Comparison of ENCODE assay signal across 8 cellular contexts in the genomic region with DNA sequence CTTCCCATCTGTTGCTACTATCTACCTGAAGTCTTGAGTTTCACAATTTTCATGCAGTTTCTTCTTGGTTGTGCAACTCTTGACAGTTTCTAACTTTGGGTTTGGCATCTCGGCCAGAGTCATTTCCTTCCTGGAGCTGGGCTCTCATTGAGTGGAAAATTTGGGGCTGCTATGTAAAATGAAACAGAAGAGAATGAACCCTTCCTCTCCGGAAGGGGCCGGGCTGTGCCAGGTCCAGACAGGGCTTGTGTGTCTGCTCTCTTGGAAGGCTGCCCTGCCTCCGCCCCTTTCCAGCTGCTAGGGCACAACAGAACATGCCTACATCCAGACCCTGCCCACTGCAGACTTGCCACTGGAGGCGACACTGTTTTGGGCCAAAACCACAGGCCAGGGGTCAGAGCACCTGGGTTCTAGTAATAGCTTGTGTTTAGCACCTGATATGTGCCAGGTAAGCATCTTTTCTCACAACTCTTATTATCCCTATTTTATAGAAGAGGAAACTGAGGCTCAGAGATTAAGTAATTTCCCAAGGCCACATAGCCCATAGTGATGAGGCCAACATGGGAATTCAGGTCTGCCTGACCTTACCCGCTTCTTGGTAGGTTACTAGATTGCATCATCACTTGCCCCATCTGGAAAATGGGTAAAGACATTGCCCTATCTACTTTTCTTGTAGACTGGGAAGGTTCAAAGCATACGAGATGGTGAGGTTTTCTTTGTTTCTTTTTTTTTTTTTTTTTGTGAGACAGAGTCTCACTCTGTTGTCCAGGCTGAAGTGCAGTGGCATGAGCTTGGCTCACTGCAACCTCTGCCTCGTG. TPM values are rescaled to one million over a fixed set of nuclear protein-coding genes. Genes with fewer than 3 reads are reported as not detected.
DNase-seq lines count a peak whose midpoint lies in the region; ATAC-seq, FAIRE-seq and TF ChIP-seq lines count a peak whose summit lies in the region.

No MANE protein-coding gene starts in this region.

- H3K4me3 ChIP-seq in A549 (no peak overlapping the region), fibroblast of mammary gland (ENCODE audit: control insufficient read depth, low read depth, low read length) (no peak overlapping the region), ovary (no peak overlapping the region)

- peak overlapping the region; percentile 52 for H3K4me2 ChIP-seq in A549

- peaks cover 60% of the 10 kb centered on the region for H3K4me1 ChIP-seq in A549
- H3K4me1 ChIP-seq in ovary (ENCODE audit: insufficient read depth): peaks cover 12% of the 10 kb centered on the region

- FAIRE-seq in A549 (lab: Jason Lieb, UNC): no peak

- no peaks in the 10 kb centered on the region for H3K36me3 ChIP-seq in ovary

- TF ChIP-seq POLR2A in A549 (IDR thresholded peaks at IDR 0.05; ENCODE audit: low read length) (no peak), ovary (IDR thresholded peaks at IDR 0.05) (no peak)

- DNase-seq in A549 (ENCODE audit: low read depth in 1 of 2, low spot score in 1 of 2): peak; percentile 36 to 44
- DNase-seq in Kasumi-1 (lab: John Stamatoyannopoulos, UW): peak; percentile 96 to 98
- DNase-seq in activated CD4-positive, alpha-beta T cell treated with anti-CD3 and anti-CD28 coated beads, Interleukin-2, amount 50 U/mL, for 1 hour: peak; percentile 47
- peak; percentile 58 for DNase-seq in fibroblast of mammary gland (ENCODE audit: low read depth)
- peak in 4 of 5 donors; percentile 35 to 65 (median 58) for DNase-seq in ovary
- DNase-seq in NCI-H524 treated with DMSO at 0.1 percent for 48 hours (lab: John Stamatoyannopoulos, UW): no peak

- 54% methylated on average over 8 of the region's 8 CpGs for WGBS in A549 (ENCODE audit: missing lambda C conversion rate)
- 76 to 80% (median 79%) methylated on average over 8 of the region's 8 CpGs for WGBS in ovary, 3 donors

- H3K27me3 ChIP-seq in ovary: no peaks in the 10 kb centered on the region

- TF ChIP-seq RAD21 in A549 (conservative IDR thresholded peaks at IDR 0.05 in 1 of 2, IDR thresholded peaks at IDR 0.05 in 1 of 2): no peak

- TF ChIP-seq EP300 in A549 (IDR thresholded peaks at IDR 0.05) (no peak), ovary (IDR thresholded peaks at IDR 0.05) (peak; percentile 45)

- CTCF ChIA-PET in A549 (lab: Yijun Ruan, JAX): interaction anchor here (0.6 to 3.9 kb wide), 8 partner anchors 11 to 74 kb away, joined by 3 to 24 read pairs (median 7); a partner anchor contains a TSS

- H3K27ac ChIP-seq in A549 (peak overlapping the region; percentile 60 to 88), ovary (no peak overlapping the region)

- ATAC-seq in A549: peak in 1 of 2 experiments; percentile 8; a peak in 1 of 6 replicates
- no peak for ATAC-seq in GM19452 (IDR thresholded peaks at IDR 0.05; ENCODE audit: unreplicated experiment)
- ATAC-seq in GM18873 (IDR thresholded peaks at IDR 0.05; ENCODE audit: low FRiP score, unreplicated experiment): no peak

- no peaks in the 10 kb centered on the region for H3K9me3 ChIP-seq in A549
- H3K9me3 ChIP-seq in ovary: no peaks in the 10 kb centered on the region

- TF ChIP-seq CTCF in A549 (IDR thresholded peaks at IDR 0.05): no peak
- TF ChIP-seq CTCF in fibroblast of mammary gland (conservative IDR thresholded peaks at IDR 0.05; ENCODE audit: control insufficient read depth, insufficient read depth, low read depth, low read length): no peak
- no peak for TF ChIP-seq CTCF in ovary (IDR thresholded peaks at IDR 0.05)

- POLR2A ChIA-PET in A549 (lab: Yijun Ruan, JAX): interaction anchor here (0.7 kb wide), 1 partner anchor 15 kb away, joined by 4 read pairs; no protein-coding TSS in a partner anchor

- intact Hi-C loops in ovary (cut with DNase I): loop anchor here in 1 of 4 donors (5.0 kb wide), 1 partner anchor 543 kb away; no protein-coding TSS in a partner anchor

TF ChIP-seq in A549, 52 proteins besides CTCF, POLR2A, EP300 and RAD21:
- no peak for TF ChIP-seq JUN (IDR thresholded peaks at IDR 0.05)
- peak; percentile 65 to 78; a peak in 3 of 4 replicates for TF ChIP-seq CEBPB (IDR thresholded peaks at IDR 0.05)
- TF ChIP-seq MAFK (IDR thresholded peaks at IDR 0.05; ENCODE audit: partially characterized antibody): peak; percentile 86
- TF ChIP-seq, protein P1, sequence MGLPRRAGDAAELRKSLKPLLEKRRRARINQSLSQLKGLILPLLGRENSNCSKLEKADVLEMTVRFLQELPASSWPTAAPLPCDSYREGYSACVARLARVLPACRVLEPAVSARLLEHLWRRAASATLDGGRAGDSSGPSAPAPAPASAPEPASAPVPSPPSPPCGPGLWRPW (IDR thresholded peaks at IDR 0.05): peak; percentile 11; the same call in 1 of the 2 replicates

RNA-seq across cellular contexts. Expression of a gene that starts 25.0 kb away (rescaled TPM):
- polyA plus RNA-seq in A549 (2011; rRNA removed): 12.5 and 15.3 TPM in 2 replicates
- polyA plus RNA-seq in A549 (2012; cell fraction: cytosol; rRNA removed): 6.9 and 9.6 TPM in 2 replicates
- polyA plus RNA-seq in A549 (2012; cell fraction: nucleus; rRNA removed): 8.7 and 12.0 TPM in 2 replicates
- 7.8 to 9.1 TPM (median 7.9 TPM) in 3 replicates for polyA plus RNA-seq in A549 (2017; fragmentation: RNase III; extraction: RNeasy Plus Mini Kit Qiagen cat#74134 plus additional on column Dnase treatment)
- 11.3 and 13.5 TPM in 2 replicates for polyA minus RNA-seq in A549 (2011; rRNA and poly(A)+ RNA removed)
- 1 to 10 TPM; 1.4 to 1.8 (median 1.5) TPM for total RNA-seq in ovary
- 1 to 10 TPM; 1.1 to 2.3 TPM for polyA plus RNA-seq in ovary

RNA-seq across cellular contexts. Expression of a gene that starts 48.2 kb away (rescaled TPM):
- polyA plus RNA-seq in A549 (2011; rRNA removed) (19.7 and 23.8 TPM in 2 replicates), A549 (2017; fragmentation: RNase III; extraction: RNeasy Plus Mini Kit Qiagen cat#74134 plus additional on column Dnase treatment) (40.7 to 41.4 TPM (median 41.2 TPM) in 3 replicates), ovary (10 to 100 TPM; 24.2 to 55.2 TPM)
- polyA plus RNA-seq in A549 (2012; cell fraction: cytosol; rRNA removed): 7.1 and 9.1 TPM in 2 replicates
- 7.2 and 14.4 TPM in 2 replicates for polyA plus RNA-seq in A549 (2012; cell fraction: nucleus; rRNA removed)
- polyA minus RNA-seq in A549 (2011; rRNA and poly(A)+ RNA removed): 20.6 and 24.7 TPM in 2 replicates
- total RNA-seq in ovary: 10 to 100 TPM; 22.5 to 36.0 (median 32.9) TPM

RNA-seq across cellular contexts. Expression of a gene that starts 58.5 kb away (rescaled TPM):
- 22.4 and 27.6 TPM in 2 replicates for polyA plus RNA-seq in A549 (2011; rRNA removed)
- 14.1 and 19.3 TPM in 2 replicates for polyA plus RNA-seq in A549 (2012; cell fraction: cytosol; rRNA removed)
- polyA plus RNA-seq in A549 (2012; cell fraction: nucleus; rRNA removed): 15.7 and 18.0 TPM in 2 replicates
- polyA plus RNA-seq in A549 (2017; fragmentation: RNase III; extraction: RNeasy Plus Mini Kit Qiagen cat#74134 plus additional on column Dnase treatment): 31.7 to 36.0 TPM (median 34.9 TPM) in 3 replicates
- 35.4 and 40.6 TPM in 2 replicates for polyA minus RNA-seq in A549 (2011; rRNA and poly(A)+ RNA removed)
- 10 to 100 TPM; 17.3 to 46.4 (median 41.2) TPM for total RNA-seq in ovary
- 10 to 100 TPM; 25.3 to 29.4 TPM for polyA plus RNA-seq in ovary

Comparison
In these comparisons a context has a peak if more than half of its experiments do, and no peak if none do; other contexts are left out.
1. H3K27ac ChIP-seq: peak in A549 (2 of 2); none in ovary (0 of 2).